ENCODE assay signal across 8 cellular contexts in genomic region chr19:1279782-1280341, GRCh38. TPM values are rescaled to one million over a fixed set of nuclear protein-coding genes. Genes with fewer than 3 reads are reported as not detected.
DNase-seq lines count a peak whose midpoint lies in the region; ATAC-seq, FAIRE-seq and TF ChIP-seq lines count a peak whose summit lies in the region.

No MANE protein-coding gene starts in this region.

- H3K36me3 ChIP-seq in mammary epithelial cell (ENCODE audit: insufficient read depth, low read length) (peaks cover 3% of the 10 kb centered on the region), keratinocyte (ENCODE audit: control insufficient read depth in 2 of 2, extremely low read depth in 1 of 2, insufficient read depth in 2 of 2, low read length in 2 of 2) (peaks cover 7 to 19% of the 10 kb centered on the region in 2 experiments)

- 51% methylated on average over 5 of the region's 10 CpGs for WGBS in mammary epithelial cell (ENCODE audit: low coverage, missing lambda C conversion rate)

- H3K27me3 ChIP-seq in mammary epithelial cell (ENCODE audit: insufficient read depth, low read length) = peaks cover 3% of the 10 kb centered on the region
- peaks cover 22% of the 10 kb centered on the region for H3K27me3 ChIP-seq in keratinocyte (ENCODE audit: control insufficient read depth, extremely low read depth, insufficient read depth, low read length)

- no peak overlapping the region for H3K4me2 ChIP-seq in mammary epithelial cell (ENCODE audit: insufficient read depth, low read depth, low read length)
- H3K4me2 ChIP-seq in keratinocyte (ENCODE audit: control insufficient read depth, extremely low read depth, insufficient read depth, low read depth, low read length) = no peak overlapping the region

- BruUV-seq in mammary epithelial cell (replicated peaks; lab: Mats Ljungman, UMichigan) = no TSS peak

- peaks cover 14% of the 10 kb centered on the region for H3K4me1 Mint-ChIP-seq in WTC11

- in situ Hi-C loops in mammary epithelial cell (cut with MboI; ENCODE audit: low sequenced_read_pairs in 2 of 2) = no loop called here

- H2AFZ ChIP-seq in mammary epithelial cell (ENCODE audit: low read depth, low read length) = no peak overlapping the region
- H2AFZ ChIP-seq in keratinocyte (ENCODE audit: control insufficient read depth, low read length) = no peak overlapping the region

- H3K27me3 Mint-ChIP-seq in WTC11 (ENCODE audit: low read depth) = peaks cover 10% of the 10 kb centered on the region

- no peak overlapping the region for H3K4me3 Mint-ChIP-seq in WTC11

- H3K9me3 Mint-ChIP-seq in WTC11 = no peaks in the 10 kb centered on the region

- peaks cover 17% of the 10 kb centered on the region for H3K4me1 ChIP-seq in mammary epithelial cell (ENCODE audit: insufficient read depth, low read length)
- peaks cover 9% of the 10 kb centered on the region for H3K4me1 ChIP-seq in keratinocyte (ENCODE audit: control insufficient read depth, extremely low read depth, insufficient read depth, low read length)

- H3K27ac Mint-ChIP-seq in WTC11 = peak overlapping the region; percentile 70; the same call in 1 of the 2 replicates

- intact Hi-C loops in mammary epithelial cell (cut with micrococcal nuclease) = loop anchor here (1.0 to 5.0 kb wide), 6 partner anchors 32 to 233 kb away; partner anchors contain the start of genes ADAMTSL5, DAZAP1 and RPS15

- peak; percentile 85 for DNase-seq in A172 (ENCODE audit: low spot score)
- peak; percentile 89 for DNase-seq in GM12892 (ENCODE audit: insufficient read length)
- DNase-seq in NCI-H2107 treated with DMSO at 0.1 percent for 48 hours (lab: John Stamatoyannopoulos, UW; ENCODE audit: unreplicated experiment) = peak; percentile 51
- peak; percentile 90 for DNase-seq in WTC11 (ENCODE audit: low spot score)
- DNase-seq in mammary epithelial cell = peak; percentile 66
- no peak for DNase-seq in keratinocyte (ENCODE audit: low read depth, low spot score)
- peak; percentile 77 for DNase-seq in stimulated activated CD4-positive, alpha-beta T cell treated with anti-CD3 and anti-CD28 coated beads, Interleukin-1b, Interleukin-23, amount 100 ng/mL, for 48 hours

- dilution Hi-C loops in mammary epithelial cell (cut with HindIII; ENCODE audit: low sequenced_read_pairs) = loop anchor here (5.0 kb wide), 6 partner anchors 42 to 242 kb away; partner anchors contain the start of gene PLK5
- dilution Hi-C loops in keratinocyte (cut with MboI; ENCODE audit: extremely low pct_ligation_motif_present, low sequenced_read_pairs) = no loop called here

- H3K4me3 ChIP-seq in mammary epithelial cell (replicated peaks in 1 of 3; ENCODE audit: insufficient read depth in 1 of 3, low read depth in 2 of 3, low read length in 3 of 3) (no peak overlapping the region), keratinocyte (ENCODE audit: control insufficient read depth in 2 of 3, extremely low read depth in 1 of 3, insufficient read depth in 2 of 3, low read depth in 1 of 3, low read length in 3 of 3) (no peak overlapping the region)

- FAIRE-seq in GM12892 (lab: Jason Lieb, UNC) = peak; percentile 98
- FAIRE-seq in keratinocyte (lab: Jason Lieb, UNC) = peak; percentile 75

- no peak; the same call in 1 of the 2 replicates for TF ChIP-seq POLR2A in GM12892 (IDR thresholded peaks at IDR 0.05; ENCODE audit: low read depth, low read length)

- H3K79me2 ChIP-seq in mammary epithelial cell (ENCODE audit: insufficient read depth, low read length) (peaks cover 15% of the 10 kb centered on the region), keratinocyte (ENCODE audit: control insufficient read depth, insufficient read depth, low read length) (peaks cover 8% of the 10 kb centered on the region)

- H4K20me1 ChIP-seq in mammary epithelial cell (ENCODE audit: insufficient read depth, low read length) (no peaks in the 10 kb centered on the region), keratinocyte (ENCODE audit: control insufficient read depth, extremely low read depth, insufficient read depth, low read length) (peaks cover 14% of the 10 kb centered on the region)

- H3K9ac ChIP-seq in mammary epithelial cell (ENCODE audit: insufficient read depth, low read length) = no peak overlapping the region
- no peak overlapping the region for H3K9ac ChIP-seq in keratinocyte (ENCODE audit: control insufficient read depth, extremely low read depth, insufficient read depth, low read length)

- CTCF ChIA-PET in WTC11 (lab: Charles Lee) = interaction anchor here (0.6 to 2.1 kb wide), 26 partner anchors 11 to 211 kb away, joined by 3 to 21 read pairs (median 4); partner anchors contain the start of genes ATP5F1D, CIRBP and REEP6
- CTCF ChIA-PET in mammary epithelial cell (lab: Charles Lee; ENCODE audit: low non-redundant PET) = interaction anchor here (0.6 to 1.0 kb wide), 2 partner anchors 35 to 166 kb away, joined by 3 read pairs; no protein-coding TSS in a partner anchor

- H3K27ac ChIP-seq in mammary epithelial cell (ENCODE audit: insufficient read depth, low read depth, low read length) (no peak overlapping the region), keratinocyte (ENCODE audit: control insufficient read depth, insufficient read depth, low read length) (no peak overlapping the region)

- no peaks in the 10 kb centered on the region for H3K9me1 ChIP-seq in keratinocyte (ENCODE audit: control insufficient read depth, extremely low read depth, insufficient read depth, low read length)

- POLR2A ChIA-PET in WTC11 (lab: Charles Lee) = interaction anchor here (0.5 to 1.3 kb wide), 4 partner anchors 11 to 722 kb away, joined by 3 to 8 read pairs (median 4); partner anchors contain the start of gene CIRBP

- H3K9me3 ChIP-seq in mammary epithelial cell (replicated peaks; ENCODE audit: insufficient read depth, low read length) = no peaks in the 10 kb centered on the region
- H3K9me3 ChIP-seq in keratinocyte (ENCODE audit: control insufficient read depth, low read depth, low read length) = no peaks in the 10 kb centered on the region

- TF ChIP-seq CTCF in WTC11 (IDR thresholded peaks at IDR 0.05) (peak; percentile 92), mammary epithelial cell (conservative IDR thresholded peaks at IDR 0.05 in 1 of 2, IDR thresholded peaks at IDR 0.05 in 1 of 2; ENCODE audit: extremely low read depth in 1 of 2, insufficient read depth in 1 of 2, low read depth in 1 of 2, low read length in 2 of 2) (peak; percentile 93 to 97), keratinocyte (optimal IDR thresholded peaks at IDR 0.05 in 1 of 3, IDR thresholded peaks at IDR 0.05 in 1 of 3, conservative IDR thresholded peaks at IDR 0.05 in 1 of 3; ENCODE audit: extremely low read depth in 1 of 3, insufficient read depth in 2 of 3, low read length in 3 of 3) (peak; percentile 91 to 99 (median 98))

- H3K36me3 Mint-ChIP-seq in WTC11 = 0 out of 2 replicates have a peak, but pooled peaks cover 3% of the 10 kb centered on the region

- ATAC-seq in WTC11 (peak; percentile 33), HG03025 (IDR thresholded peaks at IDR 0.05; ENCODE audit: low FRiP score, unreplicated experiment) (no peak)

RNA-seq across cellular contexts. Expression of gene FAM174C, which starts 4.5 kb away (rescaled TPM):
- total RNA-seq in A172 (2014; rRNA removed; shearing (Covaris generic)) = 90.5 and 93.6 TPM in 2 replicates
- 20.2 TPM for polyA plus RNA-seq in GM12892 (2012; ENCODE audit: missing spikeins)
- total RNA-seq in WTC11 (2021) (59.4 to 65.9 TPM (median 65.7 TPM) in 3 replicates), mammary epithelial cell (10 to 100 TPM; 22.8 to 60.1 TPM)
- polyA plus RNA-seq in mammary epithelial cell (53.3 TPM), keratinocyte (18.5 to 30.1 TPM (median 27.6 TPM) in 3 replicates)
- polyA minus RNA-seq in mammary epithelial cell (13.1 TPM), keratinocyte (7.1 to 15.1 TPM (median 8.0 TPM) in 3 replicates)
- 16.5 TPM for polyA plus RNA-seq in keratinocyte (2011; ENCODE audit: low read depth)
- polyA plus RNA-seq in keratinocyte (2011; cell fraction: cytosol; rRNA removed) = 23.5 and 65.8 TPM in 2 replicates
- polyA plus RNA-seq in keratinocyte (2011; cell fraction: nucleus; rRNA removed) = 16.3 and 21.3 TPM in 2 replicates
- polyA plus RNA-seq in keratinocyte (2012; ENCODE audit: low replicate concordance) = 45.3 and 60.9 TPM in 2 replicates
- 49.3 TPM for polyA minus RNA-seq in keratinocyte (2011; cell fraction: cytosol; rRNA and poly(A)+ RNA removed)
- polyA minus RNA-seq in keratinocyte (2011; cell fraction: nucleus; rRNA and poly(A)+ RNA removed) = 3.1 and 5.0 TPM in 2 replicates

RNA-seq across cellular contexts. Expression of gene EFNA2, which starts 5.8 kb away (rescaled TPM):
- total RNA-seq in A172 (2014; rRNA removed; shearing (Covaris generic)) = 9.1 and 9.9 TPM in 2 replicates
- not detected for polyA plus RNA-seq in GM12892 (2012; ENCODE audit: missing spikeins)
- total RNA-seq in WTC11 (2021) = 11.4 to 14.2 TPM (median 12.6 TPM) in 3 replicates
- total RNA-seq in mammary epithelial cell = under 1 TPM in 1 of 2 donors, not detected in 1; 0.33 TPM
- polyA plus RNA-seq in mammary epithelial cell = not detected
- polyA minus RNA-seq in mammary epithelial cell = not detected
- not detected in 3 replicates for polyA plus RNA-seq in keratinocyte
- not detected for polyA plus RNA-seq in keratinocyte (2011; ENCODE audit: low read depth)
- not detected in 2 replicates for polyA plus RNA-seq in keratinocyte (2011; cell fraction: cytosol; rRNA removed)
- not detected in 2 replicates for polyA plus RNA-seq in keratinocyte (2011; cell fraction: nucleus; rRNA removed)
- not detected in 2 replicates for polyA plus RNA-seq in keratinocyte (2012; ENCODE audit: low replicate concordance)
- not detected in 3 replicates for polyA minus RNA-seq in keratinocyte
- not detected for polyA minus RNA-seq in keratinocyte (2011; cell fraction: cytosol; rRNA and poly(A)+ RNA removed)
- polyA minus RNA-seq in keratinocyte (2011; cell fraction: nucleus; rRNA and poly(A)+ RNA removed) = 0.53 TPM in 1 of 2 replicates, not detected in the other

RNA-seq across cellular contexts. Expression of gene CIRBP, which starts 10.7 kb away (rescaled TPM):
- 124 and 266 TPM in 2 replicates for total RNA-seq in A172 (2014; rRNA removed; shearing (Covaris generic))
- 276 TPM for polyA plus RNA-seq in GM12892 (2012; ENCODE audit: missing spikeins)
- total RNA-seq in WTC11 (2021) (256 to 298 TPM (median 256 TPM) in 3 replicates), mammary epithelial cell (100 to 1,000 TPM; 196 to 221 TPM)
- polyA plus RNA-seq in mammary epithelial cell (132 TPM), keratinocyte (97.5 to 164 TPM (median 113 TPM) in 3 replicates)
- polyA minus RNA-seq in mammary epithelial cell (125 TPM), keratinocyte (15.5 to 48.4 TPM (median 20.1 TPM) in 3 replicates)
- polyA plus RNA-seq in keratinocyte (2011; ENCODE audit: low read depth) = 140 TPM
- polyA plus RNA-seq in keratinocyte (2011; cell fraction: cytosol; rRNA removed) = 57.4 and 107 TPM in 2 replicates
- 226 and 247 TPM in 2 replicates for polyA plus RNA-seq in keratinocyte (2011; cell fraction: nucleus; rRNA removed)
- polyA plus RNA-seq in keratinocyte (2012; ENCODE audit: low replicate concordance) = 130 and 149 TPM in 2 replicates
- polyA minus RNA-seq in keratinocyte (2011; cell fraction: cytosol; rRNA and poly(A)+ RNA removed) = 122 TPM
- polyA minus RNA-seq in keratinocyte (2011; cell fraction: nucleus; rRNA and poly(A)+ RNA removed) = 28.2 and 42.2 TPM in 2 replicates

RNA-seq across cellular contexts. Expression of gene MIDN, which starts 31.5 kb away (rescaled TPM):
- total RNA-seq in A172 (2014; rRNA removed; shearing (Covaris generic)) = 7.0 and 19.2 TPM in 2 replicates
- 8.9 TPM for polyA plus RNA-seq in GM12892 (2012; ENCODE audit: missing spikeins)
- total RNA-seq in WTC11 (2021) (189 to 190 TPM (median 189 TPM) in 3 replicates), mammary epithelial cell (10 to 100 TPM; 17.5 to 73.8 TPM)
- polyA plus RNA-seq in mammary epithelial cell (19.1 TPM), keratinocyte (4.7 to 14.1 TPM (median 6.8 TPM) in 3 replicates)
- polyA minus RNA-seq in mammary epithelial cell (26.2 TPM), keratinocyte (5.9 to 26.1 TPM (median 6.6 TPM) in 3 replicates)
- 9.3 TPM for polyA plus RNA-seq in keratinocyte (2011; ENCODE audit: low read depth)
- 3.8 and 6.9 TPM in 2 replicates for polyA plus RNA-seq in keratinocyte (2011; cell fraction: cytosol; rRNA removed)
- polyA plus RNA-seq in keratinocyte (2011; cell fraction: nucleus; rRNA removed) = 23.5 and 31.4 TPM in 2 replicates
- polyA plus RNA-seq in keratinocyte (2012; ENCODE audit: low replicate concordance) = 23.0 and 30.3 TPM in 2 replicates
- polyA minus RNA-seq in keratinocyte (2011; cell fraction: cytosol; rRNA and poly(A)+ RNA removed) = 44.9 TPM
- 31.4 and 35.8 TPM in 2 replicates for polyA minus RNA-seq in keratinocyte (2011; cell fraction: nucleus; rRNA and poly(A)+ RNA removed)

RNA-seq across cellular contexts. Expression of gene ATP5F1D, which starts 38.3 kb away (rescaled TPM):
- total RNA-seq in A172 (2014; rRNA removed; shearing (Covaris generic)) = 42.2 and 78.9 TPM in 2 replicates
- 63.3 TPM for polyA plus RNA-seq in GM12892 (2012; ENCODE audit: missing spikeins)
- total RNA-seq in WTC11 (2021) (262 to 277 TPM (median 270 TPM) in 3 replicates), mammary epithelial cell (100 to 1,000 TPM in 1 of 2 donors, 10 to 100 TPM in 1; 12.3 to 198 TPM)
- polyA plus RNA-seq in mammary epithelial cell (137 TPM), keratinocyte (51.3 to 95.4 TPM (median 80.0 TPM) in 3 replicates)
- polyA minus RNA-seq in mammary epithelial cell (24.2 TPM), keratinocyte (23.4 to 39.5 TPM (median 25.4 TPM) in 3 replicates)
- polyA plus RNA-seq in keratinocyte (2011; ENCODE audit: low read depth) = 74.6 TPM
- polyA plus RNA-seq in keratinocyte (2011; cell fraction: cytosol; rRNA removed) = 33.2 and 137 TPM in 2 replicates
- polyA plus RNA-seq in keratinocyte (2011; cell fraction: nucleus; rRNA removed) = 27.1 and 36.2 TPM in 2 replicates
- 91.2 and 205 TPM in 2 replicates for polyA plus RNA-seq in keratinocyte (2012; ENCODE audit: low replicate concordance)
- 297 TPM for polyA minus RNA-seq in keratinocyte (2011; cell fraction: cytosol; rRNA and poly(A)+ RNA removed)
- polyA minus RNA-seq in keratinocyte (2011; cell fraction: nucleus; rRNA and poly(A)+ RNA removed) = 29.9 and 36.3 TPM in 2 replicates
